In genomic region chr4:73874386-73874785, GRCh38 we compare ENCODE assay signal across 35 cellular contexts. TPM values are rescaled to one million over a fixed set of nuclear protein-coding genes. Genes with fewer than 3 reads are reported as not detected.
"Had no signal": no experiment of that assay in that cellular context is flagged by ENCODE, and none has a peak within 500 bp of the region (broad histone marks: within the 10 kb centered on the region; RNA-seq: fewer than 3 reads in every experiment).

No MANE protein-coding gene starts in this region.

- H3K36me3 ChIP-seq: breast epithelium, SJCRH30, WERI-Rb-1 had no signal

- H3K27ac ChIP-seq: breast epithelium, KMS-11, RWPE1, SJCRH30, WERI-Rb-1 had no signal

- ATAC-seq: activated CD4-positive, alpha-beta T cell treated with anti-CD3 and anti-CD28 coated beads for 36 hours; activated CD8-positive, alpha-beta T cell treated with anti-CD3 and anti-CD28 coated beads for 36 hours; activated T-cell treated with anti-CD3 and anti-CD28 coated beads, Interleukin-2, amount 50 U/mL, for 72 hours; Panc1 had no signal

- H3K4me1 ChIP-seq: breast epithelium, SJCRH30 had no signal

- H3K27me3 ChIP-seq: breast epithelium, SJCRH30 had no signal

- DNase-seq: activated CD4-positive, alpha-beta T cell treated with anti-CD3 and anti-CD28 coated beads for 36 hours; activated CD4-positive, alpha-beta T cell treated with anti-CD3 and anti-CD28 coated beads, Interleukin-2, amount 50 U/mL, for 1 hour; activated CD8-positive, alpha-beta memory T cell treated with anti-CD3 and anti-CD28 coated beads, Interleukin-2, amount 50 U/mL, for 4 hours; activated CD8-positive, alpha-beta T cell treated with anti-CD3 and anti-CD28 coated beads for 36 hours; activated gamma-delta T cell treated with Interleukin-2 at 50 U/mL for 16 hours; activated naive CD4-positive, alpha-beta T cell treated with anti-CD3 and anti-CD28 coated beads, Interleukin-2, amount 10 ng/mL, durations not matched to agents 7 days and 5 days; activated naive CD8-positive, alpha-beta T cell treated with anti-CD3 and anti-CD28 coated beads for 36 hours; activated T-cell treated with anti-CD3 and anti-CD28 coated beads, Interleukin-2, amount 50 U/mL, for 72 hours; aorta; central memory CD4-positive, alpha-beta T cell; NCI-H1092; NCI-H1417; NCI-H1930; NCI-H2107; NCI-H2171 treated with DMSO at 0.1 percent for 48 hours; NCI-H226; NCI-H526 treated with DMSO at 0.1 percent for 48 hours; NCI-H82; NK-92 treated with Interleukin-12 subunit alpha and Interleukin-12 subunit beta, amount 100 ng/mL, for 24 hours; Right ventricle myocardium superior; SJCRH30; SK-N-SH; T-helper 1 cell; WERI-Rb-1 had no signal

- H3K4me3 ChIP-seq: breast epithelium, SJCRH30 had no signal

- H3K9me3 ChIP-seq: breast epithelium, SJCRH30, SK-N-SH had no signal

RNA-seq across cellular contexts. Expression of gene CXCL1, which starts 5.2 kb away (rescaled TPM):
- total RNA-seq: activated CD4-positive, alpha-beta T cell treated with anti-CD3 and anti-CD28 coated beads for 36 hours; activated CD8-positive, alpha-beta T cell treated with anti-CD3 and anti-CD28 coated beads for 36 hours; activated naive CD8-positive, alpha-beta T cell treated with anti-CD3 and anti-CD28 coated beads for 36 hours; activated T-cell treated with anti-CD3 and anti-CD28 coated beads, Interleukin-2, amount 50 U/mL, for 72 hours; activated T-helper 2 cell treated with anti-CD3 and anti-CD28 coated beads, Interferon-gamma antibody, Interleukin-2, Interleukin-4, amounts not matched to agents 10 μg/mL and 5 μg/mL and 100 μg/mL, durations not matched to agents 14 hours and 24 hours and 36 hours; OCI-LY7; SJCRH30; T-helper 2 cell treated with Interferon-gamma antibody and Interleukin-4, amounts not matched to agents 100 ng/mL and 5 ng/mL, for 36 hours had no signal

RNA-seq across cellular contexts. Expression of gene PF4V1, which starts 21.3 kb away (rescaled TPM):
- total RNA-seq: activated CD4-positive, alpha-beta T cell treated with anti-CD3 and anti-CD28 coated beads for 36 hours; activated CD8-positive, alpha-beta T cell treated with anti-CD3 and anti-CD28 coated beads for 36 hours; activated naive CD8-positive, alpha-beta T cell treated with anti-CD3 and anti-CD28 coated beads for 36 hours; activated T-cell treated with anti-CD3 and anti-CD28 coated beads, Interleukin-2, amount 50 U/mL, for 72 hours; activated T-helper 2 cell treated with anti-CD3 and anti-CD28 coated beads, Interferon-gamma antibody, Interleukin-2, Interleukin-4, amounts not matched to agents 10 μg/mL and 5 μg/mL and 100 μg/mL, durations not matched to agents 14 hours and 24 hours and 36 hours; breast epithelium; chondrocyte; MCF 10A; OCI-LY7; Right ventricle myocardium superior; SJCRH30; T-helper 2 cell treated with Interferon-gamma antibody and Interleukin-4, amounts not matched to agents 100 ng/mL and 5 ng/mL, for 36 hours had no signal
- polyA plus RNA-seq: adipose tissue, aorta, SK-N-SH had no signal

RNA-seq across cellular contexts. Expression of gene CXCL6, which starts 37.9 kb away (rescaled TPM):
- total RNA-seq: activated CD4-positive, alpha-beta T cell treated with anti-CD3 and anti-CD28 coated beads for 36 hours; activated CD8-positive, alpha-beta T cell treated with anti-CD3 and anti-CD28 coated beads for 36 hours; activated naive CD8-positive, alpha-beta T cell treated with anti-CD3 and anti-CD28 coated beads for 36 hours; activated T-cell treated with anti-CD3 and anti-CD28 coated beads, Interleukin-2, amount 50 U/mL, for 72 hours; activated T-helper 2 cell treated with anti-CD3 and anti-CD28 coated beads, Interferon-gamma antibody, Interleukin-2, Interleukin-4, amounts not matched to agents 10 μg/mL and 5 μg/mL and 100 μg/mL, durations not matched to agents 14 hours and 24 hours and 36 hours; chondrocyte; MCF 10A; NCI-H460; OCI-LY7; Right ventricle myocardium superior; SJCRH30; T-helper 2 cell treated with Interferon-gamma antibody and Interleukin-4, amounts not matched to agents 100 ng/mL and 5 ng/mL, for 36 hours had no signal
- polyA plus RNA-seq: aorta had no signal
